Comparison of ENCODE assay signal across 13 cellular contexts in genomic region chr19:29945017-29945416, GRCh38. TPM values are rescaled to one million over a fixed set of nuclear protein-coding genes. Genes with fewer than 3 reads are reported as not detected.
DNase-seq lines count a peak whose midpoint lies in the region; ATAC-seq, FAIRE-seq and TF ChIP-seq lines count a peak whose summit lies in the region.
"Had no signal": no experiment of that assay in that cellular context is flagged by ENCODE, and none has a peak within 500 bp of the region (broad histone marks: within the 10 kb centered on the region; RNA-seq: fewer than 3 reads in every experiment).

No MANE protein-coding gene starts in this region.

- TF ChIP-seq CTCF in LNCaP clone FGC (IDR thresholded peaks at IDR 0.05; ENCODE audit: control insufficient read depth, extremely low read depth, insufficient read depth), result no peak
- TF ChIP-seq CTCF in GM12878 (IDR thresholded peaks at IDR 0.05 in 2 of 3, conservative IDR thresholded peaks at IDR 0.05 in 1 of 3; ENCODE audit: control insufficient read depth in 2 of 3, extremely low read depth in 1 of 3, insufficient read depth in 1 of 3, low read depth in 3 of 3, low read length in 3 of 3), result no peak
- TF ChIP-seq CTCF in foreskin keratinocyte (conservative IDR thresholded peaks at IDR 0.05), result no peak

- H2BK5ac ChIP-seq in trophoblast cell (ENCODE audit: low read depth, low read length, poor library complexity), result no peak overlapping the region

- POLR2A ChIA-PET in CD4-positive, alpha-beta memory T cell (lab: Charles Lee; ENCODE audit: partially characterized antibody), result interaction anchor here (1.1 to 1.2 kb wide), 2 partner anchors 10 to 339 kb away, joined by 4 to 5 read pairs; partner anchors contain the start of gene POP4
- POLR2A ChIA-PET in GM12878 (lab: Charles Lee), result interaction anchor here (1.0 kb wide), 1 partner anchor 18 kb away, joined by 3 read pairs; no protein-coding TSS in a partner anchor

- H3K4me2 ChIP-seq in GM12878 (ENCODE audit: control insufficient read depth, insufficient read depth) (peak overlapping the region; percentile 78), trophoblast cell (ENCODE audit: low read length) (no peak overlapping the region)

- H2AFZ ChIP-seq in GM12878 (ENCODE audit: control insufficient read depth, low read depth, low read length) (no peak overlapping the region), trophoblast cell (ENCODE audit: insufficient read depth, low read length, poor library complexity) (no peak overlapping the region)

- H2BK12ac ChIP-seq in trophoblast cell (ENCODE audit: low read length), result no peak overlapping the region

- peaks cover 62% of the 10 kb centered on the region for H3K79me2 ChIP-seq in GM12878 (ENCODE audit: control insufficient read depth, insufficient read depth, low read length)
- H3K79me2 ChIP-seq in trophoblast cell (ENCODE audit: control insufficient read depth, insufficient read depth, low read length, poor library complexity), result peaks cover 8% of the 10 kb centered on the region

- H4K91ac ChIP-seq in trophoblast cell (ENCODE audit: low read depth, low read length), result no peak overlapping the region

- TF ChIP-seq RAD21 in GM12878 (IDR thresholded peaks at IDR 0.05; ENCODE audit: insufficient read depth, low read depth, low read length), result no peak

- no peak overlapping the region for H3K14ac ChIP-seq in trophoblast cell (ENCODE audit: low read length)

- no peak for DNase-seq in CD4-positive, alpha-beta memory T cell
- DNase-seq in LNCaP clone FGC (ENCODE audit: low read depth) (no peak), GM12878 (ENCODE audit: low read depth, low spot score) (no peak), trophoblast cell (no peak), foreskin keratinocyte (no peak), NCI-H446 (lab: John Stamatoyannopoulos, UW) (no peak)
- DNase-seq: activated CD4-positive, CD25-positive, alpha-beta regulatory T cell; aorta; naive B cell; stimulated activated CD4-positive, alpha-beta T cell treated with anti-CD3 and anti-CD28 coated beads, Interleukin-4, amount 100 ng/mL, for 24 hours had no signal

- FAIRE-seq in GM12878 (lab: Jason Lieb, UNC), result no peak

- no peak overlapping the region for H4K12ac ChIP-seq in trophoblast cell (ENCODE audit: low read depth, low read length)

- H3K79me1 ChIP-seq in trophoblast cell (ENCODE audit: low read length), result peaks cover 6% of the 10 kb centered on the region

- peak overlapping the region; percentile 21 for H3K4ac ChIP-seq in trophoblast cell (ENCODE audit: low read depth, low read length)

- 83% methylated on average over 1 of the region's 1 CpG for WGBS in GM12878 (ENCODE audit: insufficient coverage, insufficient replicate concordance, low lambda C conversion rate, missing lambda C conversion rate)
- no CpG with 5 or more reads among the region's 1 CpG for WGBS in trophoblast cell (ENCODE audit: extremely low coverage, insufficient coverage, insufficient read length)

- no peaks in the 10 kb centered on the region for H3K36me3 ChIP-seq in CD4-positive, alpha-beta memory T cell (ENCODE audit: insufficient read depth, low read length)
- H3K36me3 ChIP-seq in GM12878 (ENCODE audit: control insufficient read depth in 2 of 2, insufficient read depth in 2 of 2, low read length in 1 of 2), result no peaks in the 10 kb centered on the region
- no peaks in the 10 kb centered on the region for H3K36me3 ChIP-seq in trophoblast cell (ENCODE audit: control insufficient read depth in 1 of 2, insufficient read depth in 2 of 2, low read length in 2 of 2)

- H3K27me3 Mint-ChIP-seq in CD4-positive, alpha-beta memory T cell, result no peaks in the 10 kb centered on the region

- H3K9me3 ChIP-seq in CD4-positive, alpha-beta memory T cell (ENCODE audit: control insufficient read depth in 1 of 2, low read length in 2 of 2), result no peaks in the 10 kb centered on the region
- peaks cover 3% of the 10 kb centered on the region; the same call in 2 of the 3 replicates for H3K9me3 ChIP-seq in GM12878 (replicated peaks; ENCODE audit: control insufficient read depth, insufficient read depth, low read length)
- no peaks in the 10 kb centered on the region for H3K9me3 ChIP-seq in trophoblast cell (ENCODE audit: insufficient read depth, low read depth, low read length)

- peak overlapping the region; percentile 17 for H3K27ac ChIP-seq in CD4-positive, alpha-beta memory T cell (ENCODE audit: low read depth, low read length)
- peak overlapping the region; percentile 37; the same call in 1 of the 2 replicates for H3K27ac ChIP-seq in GM12878 (ENCODE audit: control insufficient read depth, insufficient read depth)
- H3K27ac ChIP-seq in trophoblast cell (ENCODE audit: low read depth, low read length), result no peak overlapping the region
- no peak overlapping the region for H3K27ac ChIP-seq in foreskin keratinocyte
- H3K27ac ChIP-seq: RWPE1 had no signal

- H3K4me1 ChIP-seq in CD4-positive, alpha-beta memory T cell (ENCODE audit: insufficient read depth, low read length), result peaks cover 63% of the 10 kb centered on the region
- H3K4me1 ChIP-seq in GM12878 (ENCODE audit: control insufficient read depth, insufficient read depth, low read length) (peaks cover 3% of the 10 kb centered on the region; the same call in 1 of the 2 replicates), trophoblast cell (ENCODE audit: control insufficient read depth in 1 of 2, insufficient read depth in 2 of 2, low read length in 2 of 2) (peaks cover 0 to 5% of the 10 kb centered on the region in 2 experiments), foreskin keratinocyte (peaks cover 36% of the 10 kb centered on the region)

- no peak overlapping the region for H2BK120ac ChIP-seq in trophoblast cell (ENCODE audit: insufficient read depth, low read length, poor library complexity)

- SMC1A ChIA-PET in GM12878 (lab: Charles Lee; ENCODE audit: uncharacterized antibody, unreplicated experiment), result interaction anchor here (0.6 to 4.3 kb wide), 14 partner anchors 8 to 101 kb away, joined by 3 to 26 read pairs (median 6); no protein-coding TSS in a partner anchor

- RAD21 ChIA-PET in GM12878 (lab: Charles Lee; ENCODE audit: unreplicated experiment), result interaction anchor here (0.9 to 2.1 kb wide), 7 partner anchors 18 to 85 kb away, joined by 3 to 12 read pairs (median 4); no protein-coding TSS in a partner anchor

- no peak overlapping the region for H3K4me3 ChIP-seq in CD4-positive, alpha-beta memory T cell (ENCODE audit: low read length in 2 of 2)
- H3K4me3 ChIP-seq in LNCaP clone FGC (ENCODE audit: low read depth, low read length) (peak overlapping the region; percentile 43), GM12878 (peak overlapping the region; percentile 57), trophoblast cell (ENCODE audit: low read depth, low read length) (no peak overlapping the region)

- H4K20me1 ChIP-seq in GM12878 (ENCODE audit: control insufficient read depth, insufficient read depth), result no peaks in the 10 kb centered on the region

- peaks cover 13 to 18% of the 10 kb centered on the region in 2 donors for H3K36me3 Mint-ChIP-seq in CD4-positive, alpha-beta memory T cell
- H3K36me3 Mint-ChIP-seq: naive B cell had no signal

- no peak for TF ChIP-seq POLR2A in GM12878 (IDR thresholded peaks at IDR 0.05; ENCODE audit: low read depth, low read length)

- H3K27me3 ChIP-seq in CD4-positive, alpha-beta memory T cell (ENCODE audit: insufficient read depth, low read length), result no peaks in the 10 kb centered on the region
- H3K27me3 ChIP-seq in GM12878 (replicated peaks in 1 of 2; ENCODE audit: control insufficient read depth in 2 of 2, insufficient read depth in 2 of 2, low read length in 1 of 2) (no peaks in the 10 kb centered on the region), trophoblast cell (ENCODE audit: insufficient read depth, low read length) (no peaks in the 10 kb centered on the region), foreskin keratinocyte (no peaks in the 10 kb centered on the region)

- no peak for TF ChIP-seq EP300 in GM12878 (IDR thresholded peaks at IDR 0.05; ENCODE audit: borderline replicate concordance in 1 of 2, control insufficient read depth in 1 of 2, low read depth in 2 of 2, low read length in 2 of 2)

- H3K27ac Mint-ChIP-seq in CD4-positive, alpha-beta memory T cell, result peak overlapping the region; percentile 18 to 77 (median 49)

- peaks cover 43 to 71% (median 56%) of the 10 kb centered on the region in 4 donors for H3K4me1 Mint-ChIP-seq in CD4-positive, alpha-beta memory T cell

- H3K4me3 Mint-ChIP-seq in CD4-positive, alpha-beta memory T cell, result peak overlapping the region; percentile 60 to 95 (median 76)

- H2AK5ac ChIP-seq in trophoblast cell (ENCODE audit: low read length), result no peak overlapping the region

- CTCF ChIA-PET in CD4-positive, alpha-beta memory T cell (lab: Charles Lee; ENCODE audit: partially characterized antibody), result interaction anchor here (1.4 kb wide), 1 partner anchor 22 kb away, joined by 5 read pairs; no protein-coding TSS in a partner anchor
- CTCF ChIA-PET in GM12878 (lab: Yijun Ruan, JAX), result interaction anchor here (0.6 to 3.9 kb wide), 7 partner anchors 15 to 395 kb away, joined by 3 to 35 read pairs (median 4); no protein-coding TSS in a partner anchor

- no peak overlapping the region for H3K18ac ChIP-seq in trophoblast cell (ENCODE audit: low read length)

- H4K8ac ChIP-seq in trophoblast cell (ENCODE audit: low read depth, low read length), result no peak overlapping the region

- H3K23ac ChIP-seq in trophoblast cell (ENCODE audit: low read length), result no peak overlapping the region

- in situ Hi-C loops in GM12878 (cut with MboI), result no loop called here

- no TSS peak for BruUV-seq in GM12878 (replicated peaks; lab: Mats Ljungman, UMichigan)

- no peak overlapping the region for H3K9ac ChIP-seq in GM12878 (ENCODE audit: control insufficient read depth, insufficient read depth, low read length)
- H3K9ac ChIP-seq in trophoblast cell (ENCODE audit: low read length), result no peak overlapping the region

- intact Hi-C loops in CD4-positive, alpha-beta memory T cell (cut with micrococcal nuclease), result no loop called here
- intact Hi-C loops in GM12878 (cut with micrococcal nuclease; ENCODE audit: unreplicated experiment), result no loop called here

- H3K9me3 Mint-ChIP-seq in CD4-positive, alpha-beta memory T cell, result peaks cover 0 to 2% (median 0%) of the 10 kb centered on the region in 8 donors

- ATAC-seq in GM12878, result no peak
- ATAC-seq in HG02938 (IDR thresholded peaks at IDR 0.05; ENCODE audit: unreplicated experiment), result no peak
- ATAC-seq in GM18519 (IDR thresholded peaks at IDR 0.05; ENCODE audit: low FRiP score, unreplicated experiment), result no peak
- no peak for ATAC-seq in foreskin keratinocyte

RNA-seq across cellular contexts. Expression of gene URI1, which starts 3.0 kb away (rescaled TPM):
- 10 to 100 TPM; 91.7 to 95.0 TPM for total RNA-seq in CD4-positive, alpha-beta memory T cell
- polyA plus RNA-seq in CD4-positive, alpha-beta memory T cell, result 10 to 100 TPM; 16.6 to 37.7 TPM
- 108 and 110 TPM in 2 replicates for total RNA-seq in GM12878 (2013; cell fraction: nucleolus; rRNA removed)
- 45.0 and 53.7 TPM in 2 replicates for total RNA-seq in GM12878 (2014; rRNA removed)
- total RNA-seq in GM12878 (2014; rRNA removed; fragmentation: Illumina TruSeq; extraction: Trizol), result 71.5 and 72.2 TPM in 2 replicates
- 59.3 and 63.8 TPM in 2 replicates for total RNA-seq in GM12878 (2021)
- 33.4 TPM for polyA plus RNA-seq in GM12878 (2011; ENCODE audit: low read depth)
- 94.2 and 131 TPM in 2 replicates for polyA plus RNA-seq in GM12878 (2011; rRNA removed)
- 28.8 and 31.4 TPM in 2 replicates for polyA plus RNA-seq in GM12878 (2011; cell fraction: cytosol; rRNA removed)
- 53.1 and 54.4 TPM in 2 replicates for polyA plus RNA-seq in GM12878 (2011; cell fraction: nucleus; rRNA removed)
- polyA plus RNA-seq in GM12878 (2012), result 44.6 and 52.6 TPM in 2 replicates
- polyA plus RNA-seq in GM12878 (2014; fragmentation: Illumina TruSeq; extraction: Trizol), result 72.5 and 91.8 TPM in 2 replicates
- 10 to 100 TPM; 19.6 to 30.4 TPM for polyA plus RNA-seq in GM12878 (2014; fragmentation: Nextera tagmentation; extraction: Ambion mirVana)
- 48.1 and 50.8 TPM in 2 replicates for polyA plus RNA-seq in GM12878 (2014; rRNA removed)
- 10 to 100 TPM; 15.2 to 16.8 TPM for polyA plus RNA-seq in GM12878 (2016; fragmentation: Nextera tagmentation; extraction: Ambion mirVana)
- 58.7 and 178 TPM in 2 replicates for polyA minus RNA-seq in GM12878 (2011; rRNA and poly(A)+ RNA removed)
- polyA minus RNA-seq in GM12878 (2011; cell fraction: cytosol; rRNA and poly(A)+ RNA removed), result 24.7 and 27.6 TPM in 2 replicates
- 45.5 and 76.9 TPM in 2 replicates for polyA minus RNA-seq in GM12878 (2011; cell fraction: nucleus; rRNA and poly(A)+ RNA removed)
- 41.6 and 42.6 TPM in 2 replicates for polyA plus RNA-seq in trophoblast cell (2013)
- 68.2 and 72.4 TPM in 2 replicates for total RNA-seq in foreskin keratinocyte
- 34.8 and 39.2 TPM in 2 replicates for polyA plus RNA-seq in foreskin keratinocyte

Comparison
In these comparisons a context has a peak if more than half of its experiments do, and no peak if none do; other contexts are left out.
1. H3K27ac ChIP-seq: peak in CD4-positive, alpha-beta memory T cell (single experiment) and GM12878 (single experiment); none in trophoblast cell (single experiment) and foreskin keratinocyte (single experiment).
2. H3K4me3 ChIP-seq: peak in LNCaP clone FGC (single experiment) and GM12878 (single experiment); none in CD4-positive, alpha-beta memory T cell (0 of 2) and trophoblast cell (single experiment).